ENCODE assay signal across 15 cellular contexts in the genomic region with DNA sequence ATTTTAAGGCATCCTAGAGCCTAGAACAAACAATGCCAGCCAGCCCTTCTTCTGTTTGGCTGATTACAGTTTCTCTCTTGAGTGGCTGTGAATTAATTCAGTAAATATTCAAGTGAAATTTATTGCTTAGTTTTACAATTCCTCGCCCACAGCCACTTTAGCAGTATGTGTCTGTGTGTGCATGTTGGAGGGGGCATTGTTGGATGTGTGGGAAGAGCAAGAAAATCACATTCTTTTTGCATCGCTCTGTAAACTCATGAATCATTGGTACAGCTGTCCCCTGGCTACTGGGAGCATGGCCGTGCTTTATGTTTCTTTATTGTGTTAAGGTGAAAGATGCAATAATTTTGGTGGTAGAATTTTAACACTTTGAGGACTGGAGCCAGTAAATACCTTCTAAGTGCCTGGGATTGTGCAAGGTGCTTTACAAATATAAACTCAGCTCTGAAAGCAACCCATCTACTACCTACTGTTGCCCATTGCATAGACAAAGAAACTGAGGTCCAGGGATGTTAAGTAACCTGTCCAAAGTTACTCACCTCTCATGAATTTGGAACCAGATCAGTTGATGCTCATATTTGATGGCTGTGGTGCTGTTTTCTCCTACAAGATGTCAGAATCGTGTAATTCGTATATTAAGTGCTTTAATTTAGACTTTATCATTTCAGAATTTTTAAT.
A peak's percentile ranks its signal among the peaks of the same experiment; 100 is the strongest.
DNase-seq lines count a peak whose midpoint lies in the region; ATAC-seq and TF ChIP-seq lines count a peak whose summit lies in the region.
"Had no signal": no experiment of that assay in that cellular context is flagged by ENCODE, and none has a peak within 500 bp of the region (broad histone marks: within the 10 kb centered on the region; RNA-seq: fewer than 3 reads in every experiment).

No MANE protein-coding gene starts in this region.

- H3K4me3 ChIP-seq in iPS-18a (ENCODE audit: low read length) (peak overlapping the region; percentile 28), dorsolateral prefrontal cortex (peak overlapping the region in 1 of 59 donors; percentile 15)
- H3K4me3 ChIP-seq: colonic mucosa had no signal

- peaks cover 2% of the 10 kb centered on the region for H3K27me3 Mint-ChIP-seq in HFFc6 (ENCODE audit: insufficient read depth)
- H3K27me3 Mint-ChIP-seq: type B pancreatic cell had no signal

- H3K36me3 ChIP-seq in iPS-18a (ENCODE audit: control insufficient read depth, low read depth, low read length): no peaks in the 10 kb centered on the region
- H3K36me3 ChIP-seq: colonic mucosa had no signal

- peaks cover 55% of the 10 kb centered on the region for H3K4me1 ChIP-seq in iPS-18a (ENCODE audit: control insufficient read depth, low read depth, low read length)

- H3K4me1 Mint-ChIP-seq in HFFc6 (ENCODE audit: low read depth): peaks cover 40% of the 10 kb centered on the region

- no peaks in the 10 kb centered on the region for H3K9me3 Mint-ChIP-seq in HFFc6
- H3K9me3 Mint-ChIP-seq: CD4-positive, alpha-beta T cell; type B pancreatic cell had no signal

- H3K36me3 Mint-ChIP-seq in HFFc6 (ENCODE audit: low read depth): no peaks in the 10 kb centered on the region
- H3K36me3 Mint-ChIP-seq: type B pancreatic cell had no signal

- no peaks in the 10 kb centered on the region for H3K9me3 ChIP-seq in iPS-18a (ENCODE audit: control insufficient read depth, low read depth, low read length)
- H3K9me3 ChIP-seq: colonic mucosa had no signal

- peak overlapping the region; percentile 49 for H3K9ac ChIP-seq in iPS-18a (ENCODE audit: low read length)

- DNase-seq in AG08395 (ENCODE audit: low spot score) (peak; percentile 29), HFFc6 (peak; percentile 40), astrocyte of the hippocampus (ENCODE audit: low read depth, low spot score) (peak; percentile 46), dorsolateral prefrontal cortex (no peak), Kasumi-1 (lab: John Stamatoyannopoulos, UW) (no peak)
- no peak for DNase-seq in NK-92 treated with Interleukin-12 subunit alpha and Interleukin-12 subunit beta, amount 100 ng/mL, for 24 hours (lab: John Stamatoyannopoulos, UW)
- DNase-seq: activated CD4-positive, alpha-beta T cell treated with anti-CD3 and anti-CD28 coated beads for 48 hours; activated gamma-delta T cell treated with Interleukin-2 at 50 U/mL for 16 hours; CD4-positive, alpha-beta T cell; colonic mucosa; Karpas-422; NCI-H524 treated with DMSO at 0.1 percent for 48 hours had no signal

- ATAC-seq in GM21528 (IDR thresholded peaks at IDR 0.05; ENCODE audit: low FRiP score, unreplicated experiment): no peak

- H3K27ac ChIP-seq in iPS-18a (ENCODE audit: low read length) (peak overlapping the region; percentile 68), dorsolateral prefrontal cortex (peak overlapping the region in 1 of 59 donors; percentile 27)
- H3K27ac ChIP-seq: colonic mucosa had no signal

- no peak for TF ChIP-seq CTCF in HFFc6 (IDR thresholded peaks at IDR 0.05)
- no peak for TF ChIP-seq CTCF in dorsolateral prefrontal cortex (IDR thresholded peaks at IDR 0.05 in 54 of 56, conservative IDR thresholded peaks at IDR 0.05 in 2 of 56; ENCODE audit: low read depth in 1 of 56, partially characterized antibody in 56 of 56)

- intact Hi-C loops in dorsolateral prefrontal cortex (cut with DNase I): no loop called here

- H3K4me3 Mint-ChIP-seq in HFFc6: no peak overlapping the region
- H3K4me3 Mint-ChIP-seq: CD4-positive, alpha-beta T cell; type B pancreatic cell had no signal

- H3K27ac Mint-ChIP-seq in HFFc6: peak overlapping the region; percentile 20; the same call in 1 of the 2 replicates
- H3K27ac Mint-ChIP-seq: CD4-positive, alpha-beta T cell had no signal

- no peaks in the 10 kb centered on the region for H3K27me3 ChIP-seq in iPS-18a (ENCODE audit: control insufficient read depth, insufficient read depth, low read length)
- no peaks in the 10 kb centered on the region for H3K27me3 ChIP-seq in dorsolateral prefrontal cortex
- H3K27me3 ChIP-seq: colonic mucosa had no signal

Comparison
In these comparisons a context has a peak if more than half of its experiments do, and no peak if none do; other contexts are left out.
1. DNase-seq: peak in AG08395 (single experiment), HFFc6 (single experiment) and astrocyte of the hippocampus (single experiment); none in dorsolateral prefrontal cortex (0 of 10), Kasumi-1 (0 of 2) and NK-92 treated with Interleukin-12 subunit alpha and Interleukin-12 subunit beta, amount 100 ng/mL, for 24 hours (single experiment).